In genomic region chr12:78157199-78157598, GRCh38 we compare ENCODE assay signal across 1 cellular context.
TF ChIP-seq lines count a peak whose summit lies in the region.

No MANE protein-coding gene starts in this region.

TF ChIP-seq in WTC11, 78 proteins besides CTCF, POLR2A, EP300 and RAD21 (continued from another document):
- TF ChIP-seq ZNF512 (CRISPR knock-in tag; IDR thresholded peaks at IDR 0.05; ENCODE audit: borderline replicate concordance) (no peak), RORB (CRISPR knock-in tag; IDR thresholded peaks at IDR 0.05) (no peak), ZNF416 (CRISPR knock-in tag; IDR thresholded peaks at IDR 0.05) (no peak), ERG (CRISPR knock-in tag; IDR thresholded peaks at IDR 0.05) (no peak), PRRX2 (CRISPR knock-in tag; IDR thresholded peaks at IDR 0.05) (no peak)
